22 cellular contexts compared by ENCODE assay signal in the genomic region with DNA sequence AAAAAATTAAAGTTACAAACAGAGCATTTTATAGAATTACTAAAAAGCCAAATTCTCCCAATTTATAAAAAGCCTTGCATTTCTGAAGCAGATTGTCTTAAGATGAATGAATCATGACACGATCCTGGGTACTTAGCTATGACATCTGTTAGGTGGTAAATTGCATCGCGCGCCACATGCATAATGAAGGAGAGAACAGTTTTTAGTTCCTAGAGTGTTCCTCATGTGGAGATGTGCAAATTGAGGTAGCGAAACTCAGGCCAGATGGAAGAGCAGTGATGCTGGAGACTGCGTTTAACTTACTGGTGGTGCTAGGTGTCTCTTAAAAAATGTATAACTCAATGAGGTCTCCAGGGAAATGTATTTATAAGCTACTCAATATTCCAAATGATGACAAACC.
"Had no signal": no experiment of that assay in that cellular context is flagged by ENCODE, and none has a peak within 500 bp of the region (broad histone marks: within the 10 kb centered on the region; RNA-seq: fewer than 3 reads in every experiment).

No MANE protein-coding gene starts in this region.

- H3K27me3 Mint-ChIP-seq: activated CD4-positive, alpha-beta memory T cell treated with anti-CD3 and anti-CD28 coated beads for 36 hours; activated CD8-positive, alpha-beta memory T cell treated with anti-CD3 and anti-CD28 coated beads, Interleukin-2, amount 10 ng/mL, durations not matched to agents 7 days and 5 days; activated naive CD8-positive, alpha-beta T cell; stimulated activated naive CD8-positive, alpha-beta T cell treated with anti-CD3 and anti-CD28 coated beads, Interleukin-15, amount 100 ng/mL, for 72 hours; type B pancreatic cell had no signal

- H3K27ac Mint-ChIP-seq: activated CD4-positive, alpha-beta memory T cell treated with anti-CD3 and anti-CD28 coated beads for 36 hours; activated CD8-positive, alpha-beta memory T cell treated with anti-CD3 and anti-CD28 coated beads, Interleukin-2, amount 10 ng/mL, durations not matched to agents 7 days and 5 days; activated naive CD8-positive, alpha-beta T cell; stimulated activated naive CD8-positive, alpha-beta T cell treated with anti-CD3 and anti-CD28 coated beads, Interleukin-15, amount 100 ng/mL, for 72 hours; type B pancreatic cell; WTC11 had no signal

- H3K4me3 Mint-ChIP-seq: activated CD4-positive, alpha-beta memory T cell treated with anti-CD3 and anti-CD28 coated beads for 36 hours; activated CD8-positive, alpha-beta memory T cell treated with anti-CD3 and anti-CD28 coated beads, Interleukin-2, amount 10 ng/mL, durations not matched to agents 7 days and 5 days; activated naive CD8-positive, alpha-beta T cell; neural crest cell; stimulated activated naive CD8-positive, alpha-beta T cell treated with anti-CD3 and anti-CD28 coated beads, Interleukin-15, amount 100 ng/mL, for 72 hours; type B pancreatic cell; WTC11 had no signal

- H3K9me3 Mint-ChIP-seq: activated CD4-positive, alpha-beta memory T cell treated with anti-CD3 and anti-CD28 coated beads for 36 hours; type B pancreatic cell; WTC11 had no signal

- DNase-seq: activated CD4-positive, alpha-beta memory T cell treated with anti-CD3 and anti-CD28 coated beads for 36 hours; activated CD4-positive, alpha-beta T cell treated with anti-CD3 and anti-CD28 coated beads for 4 hours; activated CD8-positive, alpha-beta memory T cell treated with anti-CD3 and anti-CD28 coated beads, Interleukin-2, amount 10 ng/mL, durations not matched to agents 7 days and 5 days; cerebellar nuclear complex; effector CD4-positive, alpha-beta T cell; heart right ventricle; kidney glomerular epithelial cell; left ventricle myocardium inferior; mammary epithelial cell; midbrain; psoas muscle; right lobe of liver; small intestine; stimulated activated CD4-positive, alpha-beta T cell treated with anti-CD3 and anti-CD28 coated beads, Interleukin-15, amount 100 ng/mL, for 24 hours; stimulated activated CD4-positive, alpha-beta T cell treated with anti-CD3 and anti-CD28 coated beads, Interleukin-4, amount 100 ng/mL, for 1 hour; stimulated activated naive CD8-positive, alpha-beta T cell treated with anti-CD3 and anti-CD28 coated beads, Interleukin-15, amount 100 ng/mL, for 72 hours had no signal

- H3K36me3 Mint-ChIP-seq: activated CD4-positive, alpha-beta memory T cell treated with anti-CD3 and anti-CD28 coated beads for 36 hours; activated CD8-positive, alpha-beta memory T cell treated with anti-CD3 and anti-CD28 coated beads, Interleukin-2, amount 10 ng/mL, durations not matched to agents 7 days and 5 days; activated naive CD8-positive, alpha-beta T cell; type B pancreatic cell; WTC11 had no signal

- H3K4me1 Mint-ChIP-seq: activated CD8-positive, alpha-beta memory T cell treated with anti-CD3 and anti-CD28 coated beads, Interleukin-2, amount 10 ng/mL, durations not matched to agents 7 days and 5 days; stimulated activated naive CD8-positive, alpha-beta T cell treated with anti-CD3 and anti-CD28 coated beads, Interleukin-15, amount 100 ng/mL, for 72 hours; WTC11 had no signal

- ATAC-seq: activated CD8-positive, alpha-beta memory T cell treated with anti-CD3 and anti-CD28 coated beads, Interleukin-2, amount 10 ng/mL, durations not matched to agents 7 days and 5 days; esophagus mucosa; gastroesophageal sphincter; heart right ventricle; right lobe of liver; stimulated activated naive CD8-positive, alpha-beta T cell treated with anti-CD3 and anti-CD28 coated beads, Interleukin-15, amount 100 ng/mL, for 72 hours; WTC11 had no signal
